Comparison of ENCODE assay signal across 8 cellular contexts in the genomic region with DNA sequence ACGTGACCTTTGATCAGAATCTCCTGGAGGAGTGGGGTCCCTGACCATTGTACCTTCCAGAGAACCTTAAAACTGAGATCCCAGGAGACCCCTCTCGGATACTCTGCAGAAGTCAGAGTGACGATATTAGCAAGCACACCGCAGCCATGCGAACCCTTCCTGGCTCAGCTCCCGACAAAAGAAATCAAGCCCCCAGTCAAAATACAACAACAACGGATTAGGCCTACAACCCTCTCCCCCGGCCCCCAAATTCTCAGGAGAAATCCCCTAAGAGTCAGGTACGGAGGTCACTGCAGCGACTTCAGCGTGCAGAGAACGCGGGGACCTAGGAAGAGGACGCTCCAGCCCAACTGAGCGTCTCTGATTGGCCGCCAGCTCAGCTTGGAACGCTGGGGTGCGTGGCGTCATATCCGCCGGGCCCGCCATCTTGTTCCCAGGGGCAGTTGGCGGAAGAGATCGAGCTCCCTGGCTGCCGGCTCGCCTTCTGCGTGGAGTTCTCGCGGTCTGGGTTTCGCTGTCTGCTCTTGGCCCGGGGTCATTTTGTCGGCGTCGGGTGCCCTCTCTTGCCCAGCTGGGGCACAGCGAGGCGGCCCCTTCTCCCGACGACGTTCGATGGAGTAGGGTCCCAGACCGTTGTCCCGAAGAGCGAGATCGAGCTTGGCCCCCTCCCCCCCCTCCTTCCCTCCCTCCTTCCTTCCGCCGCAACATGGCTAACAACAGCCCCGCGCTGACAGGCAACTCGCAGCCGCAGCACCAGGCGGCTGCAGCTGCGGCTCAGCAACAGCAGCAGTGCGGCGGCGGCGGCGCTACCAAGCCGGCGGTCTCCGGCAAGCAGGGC. TPM values are rescaled to one million over a fixed set of nuclear protein-coding genes. Genes with fewer than 3 reads are reported as not detected.
A peak's percentile ranks its signal among the peaks of the same experiment; 100 is the strongest.
DNase-seq lines count a peak whose midpoint lies in the region; ATAC-seq and TF ChIP-seq lines count a peak whose summit lies in the region.

A gene with protein sequence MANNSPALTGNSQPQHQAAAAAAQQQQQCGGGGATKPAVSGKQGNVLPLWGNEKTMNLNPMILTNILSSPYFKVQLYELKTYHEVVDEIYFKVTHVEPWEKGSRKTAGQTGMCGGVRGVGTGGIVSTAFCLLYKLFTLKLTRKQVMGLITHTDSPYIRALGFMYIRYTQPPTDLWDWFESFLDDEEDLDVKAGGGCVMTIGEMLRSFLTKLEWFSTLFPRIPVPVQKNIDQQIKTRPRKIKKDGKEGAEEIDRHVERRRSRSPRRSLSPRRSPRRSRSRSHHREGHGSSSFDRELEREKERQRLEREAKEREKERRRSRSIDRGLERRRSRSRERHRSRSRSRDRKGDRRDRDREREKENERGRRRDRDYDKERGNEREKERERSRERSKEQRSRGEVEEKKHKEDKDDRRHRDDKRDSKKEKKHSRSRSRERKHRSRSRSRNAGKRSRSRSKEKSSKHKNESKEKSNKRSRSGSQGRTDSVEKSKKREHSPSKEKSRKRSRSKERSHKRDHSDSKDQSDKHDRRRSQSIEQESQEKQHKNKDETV (plus strand): TSS at position 425 of the 838 bp plus-strand sequence. CDS start 282 bp downstream, at position 707.

- CTCF ChIA-PET in CD4-positive, alpha-beta memory T cell (lab: Charles Lee; ENCODE audit: partially characterized antibody), result interaction anchor here (0.6 to 5.6 kb wide), 30 partner anchors 10 to 408 kb away, joined by 3 to 138 read pairs (median 5); a partner anchor contains a TSS

- intact Hi-C loops in CD4-positive, alpha-beta memory T cell (cut with micrococcal nuclease), result loop anchor here (1.0 to 5.0 kb wide), 13 partner anchors 12 to 420 kb away; a partner anchor contains a TSS

- H3K4me1 ChIP-seq in CD4-positive, alpha-beta memory T cell (ENCODE audit: insufficient read depth, low read length), result peaks cover 50% of the 10 kb centered on the region

- ATAC-seq in GM19455 (IDR thresholded peaks at IDR 0.05; ENCODE audit: unreplicated experiment), result peak; percentile 93

- peaks cover 20 to 40% of the 10 kb centered on the region in 2 donors for H3K36me3 Mint-ChIP-seq in CD4-positive, alpha-beta memory T cell

- peak within 1 kb of the TSS; percentile 98 for H3K27ac ChIP-seq in CD4-positive, alpha-beta memory T cell (ENCODE audit: low read depth, low read length)
- H3K27ac ChIP-seq in HL-60 (replicated peaks), result peak within 1 kb of the TSS; percentile 96

- POLR2A ChIA-PET in CD4-positive, alpha-beta memory T cell (lab: Charles Lee; ENCODE audit: partially characterized antibody), result interaction anchor here (0.5 to 5.6 kb wide), 57 partner anchors 9 to 1647 kb away, joined by 3 to 445 read pairs (median 4); a partner anchor contains a TSS

- H3K4me1 Mint-ChIP-seq in CD4-positive, alpha-beta memory T cell, result peaks cover 20 to 65% (median 35%) of the 10 kb centered on the region in 4 donors

- H3K27me3 Mint-ChIP-seq in CD4-positive, alpha-beta memory T cell, result no peaks in the 10 kb centered on the region

- peak within 1 kb of the TSS; percentile 68 to 94 for H3K4me3 ChIP-seq in CD4-positive, alpha-beta memory T cell (ENCODE audit: low read length in 2 of 2)
- H3K4me3 ChIP-seq in HL-60 (replicated peaks; ENCODE audit: insufficient read depth, low read length), result peak within 1 kb of the TSS; percentile 88

- TF ChIP-seq CTCF in HL-60 (IDR thresholded peaks at IDR 0.05; ENCODE audit: insufficient read depth, low read length), result no peak

- no peaks in the 10 kb centered on the region for H3K27me3 ChIP-seq in CD4-positive, alpha-beta memory T cell (ENCODE audit: insufficient read depth, low read length)
- H3K27me3 ChIP-seq in HL-60 (ENCODE audit: insufficient read depth, poor library complexity, severe bottlenecking), result no peaks in the 10 kb centered on the region

- H3K27ac Mint-ChIP-seq in CD4-positive, alpha-beta memory T cell, result peak within 1 kb of the TSS; percentile 96 to 99 (median 98)

- peaks cover 19% of the 10 kb centered on the region for H3K36me3 ChIP-seq in CD4-positive, alpha-beta memory T cell (ENCODE audit: insufficient read depth, low read length)

- peak within 1 kb of the TSS; percentile 90 to 97 (median 94) for H3K4me3 Mint-ChIP-seq in CD4-positive, alpha-beta memory T cell

- H3K9me3 ChIP-seq in CD4-positive, alpha-beta memory T cell (ENCODE audit: control insufficient read depth in 1 of 2, low read length in 2 of 2), result no peaks in the 10 kb centered on the region

- peaks cover 0 to 2% (median 0%) of the 10 kb centered on the region in 8 donors for H3K9me3 Mint-ChIP-seq in CD4-positive, alpha-beta memory T cell

- DNase-seq in CD4-positive, alpha-beta memory T cell, result peak; percentile 92 to 96 (median 93)
- DNase-seq in HL-60 (ENCODE audit: low read depth in 1 of 2, low spot score in 1 of 2), result peak; percentile 83 to 95
- peak; percentile 67 for DNase-seq in NK-92 (lab: John Stamatoyannopoulos, UW; ENCODE audit: unreplicated experiment)
- DNase-seq in activated CD8-positive, alpha-beta memory T cell treated with anti-CD3 and anti-CD28 coated beads for 24 hours, result peak; percentile 97
- DNase-seq in effector CD8-positive, alpha-beta T cell (lab: John Stamatoyannopoulos, UW), result peak; percentile 87
- peak; percentile 96 for DNase-seq in medulla oblongata (ENCODE audit: extremely low spot score)
- DNase-seq in stimulated activated CD8-positive, alpha-beta memory T cell treated with anti-CD3 and anti-CD28 coated beads, Interleukin-12 subunit alpha, Interleukin-12 subunit beta, amount 100 ng/mL, for 1 hour (ENCODE audit: low read depth), result peak; percentile 88

RNA-seq across cellular contexts. Expression of the gene that starts here (rescaled TPM):
- 100 to 1,000 TPM; 124 to 126 TPM for total RNA-seq in CD4-positive, alpha-beta memory T cell
- 10 to 100 TPM; 11.9 to 35.8 TPM for polyA plus RNA-seq in CD4-positive, alpha-beta memory T cell

Comparison
In these comparisons a context has a peak if more than half of its experiments do, and no peak if none do; other contexts are left out.
1. Peak in every context shown above with its lines: DNase-seq, ATAC-seq, H3K4me3 ChIP-seq and H3K27ac ChIP-seq.